ENCODE assay signal across 10 cellular contexts in the genomic region with DNA sequence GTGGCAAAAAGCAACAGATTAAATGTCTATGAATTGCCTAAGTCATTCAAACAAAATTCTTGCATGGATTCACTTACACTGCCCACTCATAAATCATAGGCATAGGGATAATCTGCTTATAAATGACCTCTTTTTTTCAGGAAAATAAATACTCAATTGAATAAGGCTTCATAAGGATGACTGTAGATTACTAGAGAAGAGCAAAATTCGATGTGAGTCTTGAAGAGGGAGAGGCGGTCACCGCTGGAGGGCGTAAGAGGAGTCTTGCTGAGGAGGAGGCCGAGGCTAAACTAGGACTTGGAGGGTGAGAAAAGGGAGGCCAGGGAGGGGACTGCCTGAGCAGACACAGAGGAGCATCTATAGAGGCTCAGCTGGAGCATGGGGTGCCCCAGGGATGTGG.
DNase-seq lines count a peak whose midpoint lies in the region; ATAC-seq and TF ChIP-seq lines count a peak whose summit lies in the region.
"Had no signal": no experiment of that assay in that cellular context is flagged by ENCODE, and none has a peak within 500 bp of the region (broad histone marks: within the 10 kb centered on the region; RNA-seq: fewer than 3 reads in every experiment).

No MANE protein-coding gene starts in this region.

- POLR2A ChIA-PET in HEK293 (lab: Yijun Ruan, JAX): no interaction called here

- H3K4me1 Mint-ChIP-seq in neural crest cell: peaks cover 63% of the 10 kb centered on the region

- H3K9me3 ChIP-seq in BLaER1: 0 out of 2 replicates have a peak, but pooled peaks cover 4% of the 10 kb centered on the region
- no peaks in the 10 kb centered on the region for H3K9me3 ChIP-seq in HEK293 (ENCODE audit: control insufficient read depth, insufficient read depth, low read depth, low read length)
- H3K9me3 ChIP-seq: body of pancreas had no signal

- H3K4me3 Mint-ChIP-seq in neural crest cell: no peak overlapping the region
- H3K4me3 Mint-ChIP-seq: natural killer cell treated with Interleukin-12 subunit alpha and Interleukin-12 subunit beta and Interleukin-15 and Interleukin-18, amount 100 ng/mL, for 72 hours had no signal

- H4K20me1 ChIP-seq in BLaER1: no peaks in the 10 kb centered on the region

- no peak overlapping the region for H3K4me3 ChIP-seq in BLaER1
- no peak overlapping the region for H3K4me3 ChIP-seq in HEK293 (ENCODE audit: low read depth, low read length)
- no peak overlapping the region for H3K4me3 ChIP-seq in cardiac fibroblast (replicated peaks in 1 of 2; ENCODE audit: low read depth in 2 of 2, low read length in 2 of 2)
- H3K4me3 ChIP-seq: body of pancreas had no signal

- H3K27me3 ChIP-seq in BLaER1: no peaks in the 10 kb centered on the region
- H3K27me3 ChIP-seq: body of pancreas had no signal

- no peaks in the 10 kb centered on the region for H3K36me3 Mint-ChIP-seq in neural crest cell (ENCODE audit: low read depth)
- H3K36me3 Mint-ChIP-seq: natural killer cell treated with Interleukin-12 subunit alpha and Interleukin-12 subunit beta and Interleukin-15 and Interleukin-18, amount 100 ng/mL, for 72 hours had no signal

- DNase-seq in cardiac fibroblast (ENCODE audit: low read depth in 2 of 2) (peak in 1 of 2 donors; percentile 51), neural crest cell (ENCODE audit: low read depth, low spot score) (no peak), GM13977 (ENCODE audit: low spot score) (no peak)
- DNase-seq: body of pancreas, MM.1S had no signal

- H3K27me3 Mint-ChIP-seq in neural crest cell (ENCODE audit: low read depth): no peaks in the 10 kb centered on the region

- H3K27ac ChIP-seq in BLaER1 (peak overlapping the region; percentile 2; the same call in 1 of the 2 replicates), HEK293 (ENCODE audit: extremely low read depth, low read depth, low read length) (no peak overlapping the region)
- H3K27ac ChIP-seq: body of pancreas had no signal

- H3K36me3 ChIP-seq in BLaER1 (no peaks in the 10 kb centered on the region), HEK293 (ENCODE audit: control insufficient read depth in 2 of 2, insufficient read depth in 1 of 2, low read length in 2 of 2) (no peaks in the 10 kb centered on the region)

- H3K27ac Mint-ChIP-seq in neural crest cell (ENCODE audit: unreplicated experiment): peak overlapping the region; percentile 98

- peak overlapping the region; percentile 42 for H3K4me2 ChIP-seq in BLaER1

- no peaks in the 10 kb centered on the region for H3K9me3 Mint-ChIP-seq in neural crest cell
- H3K9me3 Mint-ChIP-seq: natural killer cell treated with Interleukin-12 subunit alpha and Interleukin-12 subunit beta and Interleukin-15 and Interleukin-18, amount 100 ng/mL, for 72 hours had no signal

- no peak overlapping the region for H3K9ac ChIP-seq in BLaER1

- in situ Hi-C loops in GM13977 (cut with MboI; ENCODE audit: low pct_unique_long_range_greater_than_20kb, low sequenced_read_pairs, unreplicated experiment): no loop called here

- ATAC-seq in GM18873 (IDR thresholded peaks at IDR 0.05; ENCODE audit: low FRiP score, unreplicated experiment) (no peak), HG02763 (IDR thresholded peaks at IDR 0.05; ENCODE audit: unreplicated experiment) (no peak)
- ATAC-seq: body of pancreas; natural killer cell treated with Interleukin-12 subunit alpha and Interleukin-12 subunit beta and Interleukin-15 and Interleukin-18, amount 100 ng/mL, for 72 hours had no signal

- CTCF ChIA-PET in HEK293 (lab: Yijun Ruan, JAX): interaction anchor here (0.6 to 1.7 kb wide), 16 partner anchors 9 to 306 kb away, joined by 3 to 11 read pairs (median 3); no protein-coding TSS in a partner anchor

- H3K4me1 ChIP-seq in BLaER1 (peaks cover 44% of the 10 kb centered on the region), HEK293 (ENCODE audit: control insufficient read depth, insufficient read depth, low read length) (peaks cover 4% of the 10 kb centered on the region)
- H3K4me1 ChIP-seq: body of pancreas had no signal

- TF ChIP-seq CTCF in HEK293 (tag by site-specific recombination; IDR thresholded peaks at IDR 0.05) (no peak), cardiac fibroblast (IDR thresholded peaks at IDR 0.05; ENCODE audit: low read depth, low read length) (peak; percentile 19), neural crest cell (conservative IDR thresholded peaks at IDR 0.05) (no peak), GM13977 (IDR thresholded peaks at IDR 0.05; ENCODE audit: extremely low read depth, insufficient read depth, missing control alignments) (no peak)

TF ChIP-seq in HEK293, 187 proteins besides CTCF, POLR2A, EP300 and RAD21:
- TF ChIP-seq ZNF654 (tag by site-specific recombination; IDR thresholded peaks at IDR 0.05; ENCODE audit: low read depth) (peak; percentile 65), GLIS2 (tag by site-specific recombination; IDR thresholded peaks at IDR 0.05) (no peak), ZNF501 (tag by site-specific recombination; IDR thresholded peaks at IDR 0.05) (peak; percentile 48; the same call in 1 of the 2 replicates), SCRT2 (tag by site-specific recombination; IDR thresholded peaks at IDR 0.05) (peak; percentile 49; the same call in 1 of the 2 replicates), ZBTB8A (tag by site-specific recombination; IDR thresholded peaks at IDR 0.05) (no peak)
TF ChIP-seq in HEK293: peak in this region for 3.
